Comparison of ENCODE assay signal across 21 cellular contexts in the genomic region with DNA sequence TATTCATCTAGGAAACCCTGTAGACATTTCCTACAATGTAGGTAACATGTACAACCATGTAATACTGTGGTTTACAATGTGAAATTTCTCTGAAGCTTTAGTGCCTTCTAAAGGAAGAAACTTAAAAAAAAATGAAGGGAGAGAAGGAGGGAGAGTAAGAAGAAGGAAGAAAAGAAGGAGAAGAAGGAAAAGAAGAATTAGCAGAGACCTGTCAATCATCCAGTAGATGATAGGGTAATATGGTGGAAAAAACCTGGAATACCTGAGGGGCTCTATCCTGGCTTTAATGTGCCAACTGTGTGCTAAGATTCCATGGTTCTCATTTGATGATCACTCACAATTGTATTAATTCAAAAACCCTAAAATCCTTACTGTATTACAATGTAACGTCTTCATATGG. TPM values are rescaled to one million over a fixed set of nuclear protein-coding genes. Genes with fewer than 3 reads are reported as not detected.
DNase-seq lines count a peak whose midpoint lies in the region; ATAC-seq and TF ChIP-seq lines count a peak whose summit lies in the region.
"Had no signal": no experiment of that assay in that cellular context is flagged by ENCODE, and none has a peak within 500 bp of the region (broad histone marks: within the 10 kb centered on the region; RNA-seq: fewer than 3 reads in every experiment).

No MANE protein-coding gene starts in this region.

- H3K4me2 ChIP-seq in OCI-LY1 (ENCODE audit: low read length): no peak overlapping the region

- no peak overlapping the region for H3K9ac ChIP-seq in OCI-LY1 (ENCODE audit: low read length)

- no peak overlapping the region for H2AFZ ChIP-seq in OCI-LY1 (ENCODE audit: low read length)

- intact Hi-C loops in activated T-helper 1 cell treated with anti-CD3 and anti-CD28 coated beads, Interleukin-12 subunit alpha, Interleukin-12 subunit beta, Interleukin-2, Interleukin-4 antibody, amounts not matched to agents 30 ng/mL and 10 ng/mL and 1 ng/mL, durations not matched to agents 14 hours and 24 hours and 36 hours (cut with micrococcal nuclease): no loop called here
- intact Hi-C loops in esophagus muscularis mucosa (cut with DNase I): loop anchor here (10.0 kb wide), 1 partner anchor 646 kb away; no protein-coding TSS in a partner anchor

- TF ChIP-seq EP300 in esophagus muscularis mucosa (IDR thresholded peaks at IDR 0.05): no peak

- no peak overlapping the region for H3K4me3 Mint-ChIP-seq in activated T-cell treated with anti-CD3 and anti-CD28 coated beads, Interleukin-2, amount 50 U/mL, for 24 hours
- no peak overlapping the region for H3K4me3 Mint-ChIP-seq in activated T-helper 1 cell treated with anti-CD3 and anti-CD28 coated beads, Interleukin-12 subunit alpha, Interleukin-12 subunit beta, Interleukin-2, Interleukin-4 antibody, amounts not matched to agents 30 ng/mL and 10 ng/mL and 1 ng/mL, durations not matched to agents 14 hours and 24 hours and 36 hours
- H3K4me3 Mint-ChIP-seq in stimulated activated effector memory CD8-positive, alpha-beta T cell treated with anti-CD3 and anti-CD28 coated beads, Interleukin-12 subunit alpha, Interleukin-12 subunit beta, amount 100 ng/mL, for 72 hours: no peak overlapping the region
- H3K4me3 Mint-ChIP-seq: CD14-positive monocyte had no signal

- H3K9me2 ChIP-seq in OCI-LY1 (ENCODE audit: low read depth, low read length): no peaks in the 10 kb centered on the region

- H3K4me1 Mint-ChIP-seq in activated T-cell treated with anti-CD3 and anti-CD28 coated beads, Interleukin-2, amount 50 U/mL, for 24 hours (ENCODE audit: low read depth): peaks cover 90% of the 10 kb centered on the region
- H3K4me1 Mint-ChIP-seq in activated T-helper 1 cell treated with anti-CD3 and anti-CD28 coated beads, Interleukin-12 subunit alpha, Interleukin-12 subunit beta, Interleukin-2, Interleukin-4 antibody, amounts not matched to agents 30 ng/mL and 10 ng/mL and 1 ng/mL, durations not matched to agents 14 hours and 24 hours and 36 hours (ENCODE audit: low read depth): peaks cover 85% of the 10 kb centered on the region
- peaks cover 61% of the 10 kb centered on the region for H3K4me1 Mint-ChIP-seq in stimulated activated effector memory CD8-positive, alpha-beta T cell treated with anti-CD3 and anti-CD28 coated beads, Interleukin-12 subunit alpha, Interleukin-12 subunit beta, amount 100 ng/mL, for 72 hours

- DNase-seq in activated T-cell treated with anti-CD3 and anti-CD28 coated beads, Interleukin-2, amount 50 U/mL, for 24 hours: no peak
- DNase-seq in activated T-cell treated with anti-CD3 and anti-CD28 coated beads for 4 hours (no peak), esophagus muscularis mucosa (ENCODE audit: extremely low spot score) (no peak)
- no peak for DNase-seq in activated T-helper 1 cell treated with anti-CD3 and anti-CD28 coated beads, Interleukin-12 subunit alpha, Interleukin-12 subunit beta, Interleukin-2, Interleukin-4 antibody, amounts not matched to agents 30 ng/mL and 10 ng/mL and 1 ng/mL, durations not matched to agents 14 hours and 24 hours and 36 hours (ENCODE audit: low spot score)
- DNase-seq in stimulated activated effector memory CD8-positive, alpha-beta T cell treated with anti-CD3 and anti-CD28 coated beads, Interleukin-12 subunit alpha, Interleukin-12 subunit beta, amount 100 ng/mL, for 72 hours (ENCODE audit: low spot score in 2 of 2): no peak
- DNase-seq: ACHN, AML-193, Caco-2, DMS153, NCI-H1048, NCI-H1436 treated with DMSO at 0.1 percent for 48 hours, NCI-H2029 treated with DMSO at 0.1 percent for 48 hours, NCI-H2171 treated with DMSO at 0.1 percent for 48 hours, NCI-H510A, NCI-H774, PC-3 had no signal

- no peaks in the 10 kb centered on the region for H3K27me3 ChIP-seq in OCI-LY1 (ENCODE audit: insufficient read depth, low read length)
- no peaks in the 10 kb centered on the region for H3K27me3 ChIP-seq in esophagus muscularis mucosa

- H3K9me3 ChIP-seq in OCI-LY1 (ENCODE audit: low read length) (no peaks in the 10 kb centered on the region), esophagus muscularis mucosa (no peaks in the 10 kb centered on the region)
- H3K9me3 ChIP-seq: Caco-2 had no signal

- no peak for ATAC-seq in stimulated activated effector memory CD8-positive, alpha-beta T cell treated with anti-CD3 and anti-CD28 coated beads, Interleukin-12 subunit alpha, Interleukin-12 subunit beta, amount 100 ng/mL, for 72 hours
- no peak for ATAC-seq in GM21360 (IDR thresholded peaks at IDR 0.05; ENCODE audit: unreplicated experiment)
- ATAC-seq: PC-3 had no signal

- peaks cover 24% of the 10 kb centered on the region for H3K36me3 Mint-ChIP-seq in activated T-cell treated with anti-CD3 and anti-CD28 coated beads, Interleukin-2, amount 50 U/mL, for 24 hours (ENCODE audit: low read depth)
- H3K36me3 Mint-ChIP-seq in activated T-helper 1 cell treated with anti-CD3 and anti-CD28 coated beads, Interleukin-12 subunit alpha, Interleukin-12 subunit beta, Interleukin-2, Interleukin-4 antibody, amounts not matched to agents 30 ng/mL and 10 ng/mL and 1 ng/mL, durations not matched to agents 14 hours and 24 hours and 36 hours (ENCODE audit: low read depth): peaks cover 28% of the 10 kb centered on the region
- H3K36me3 Mint-ChIP-seq in stimulated activated effector memory CD8-positive, alpha-beta T cell treated with anti-CD3 and anti-CD28 coated beads, Interleukin-12 subunit alpha, Interleukin-12 subunit beta, amount 100 ng/mL, for 72 hours: peaks cover 12% of the 10 kb centered on the region
- H3K36me3 Mint-ChIP-seq: CD14-positive monocyte had no signal

- TF ChIP-seq POLR2A in esophagus muscularis mucosa (IDR thresholded peaks at IDR 0.05; ENCODE audit: low read depth): no peak

- no peaks in the 10 kb centered on the region for H4K20me1 ChIP-seq in OCI-LY1 (ENCODE audit: insufficient read depth, low read length)

- H3K36me3 ChIP-seq in OCI-LY1 (ENCODE audit: insufficient read depth, low read length): no peaks in the 10 kb centered on the region
- no peaks in the 10 kb centered on the region for H3K36me3 ChIP-seq in esophagus muscularis mucosa

- H3K27ac Mint-ChIP-seq in activated T-cell treated with anti-CD3 and anti-CD28 coated beads, Interleukin-2, amount 50 U/mL, for 24 hours: peak overlapping the region; percentile 84
- H3K27ac Mint-ChIP-seq in activated T-helper 1 cell treated with anti-CD3 and anti-CD28 coated beads, Interleukin-12 subunit alpha, Interleukin-12 subunit beta, Interleukin-2, Interleukin-4 antibody, amounts not matched to agents 30 ng/mL and 10 ng/mL and 1 ng/mL, durations not matched to agents 14 hours and 24 hours and 36 hours: peak overlapping the region; percentile 9
- H3K27ac Mint-ChIP-seq in stimulated activated effector memory CD8-positive, alpha-beta T cell treated with anti-CD3 and anti-CD28 coated beads, Interleukin-12 subunit alpha, Interleukin-12 subunit beta, amount 100 ng/mL, for 72 hours: peak overlapping the region; percentile 7
- H3K27ac Mint-ChIP-seq: CD14-positive monocyte had no signal

- peak overlapping the region; percentile 21 for H3K27ac ChIP-seq in OCI-LY1 (ENCODE audit: low read depth, low read length, poor library complexity, severe bottlenecking)
- no peak overlapping the region for H3K27ac ChIP-seq in esophagus muscularis mucosa (replicated peaks in 1 of 4)
- H3K27ac ChIP-seq: RWPE1 had no signal

- H3K4me1 ChIP-seq in OCI-LY1 (ENCODE audit: insufficient read depth, low read length, severe bottlenecking) (peaks cover 71% of the 10 kb centered on the region), esophagus muscularis mucosa (peaks cover 6 to 33% (median 29%) of the 10 kb centered on the region in 4 donors)
- H3K4me1 ChIP-seq: Caco-2 had no signal

- TF ChIP-seq CTCF in OCI-LY1 (IDR thresholded peaks at IDR 0.05; ENCODE audit: low read length) (no peak), esophagus muscularis mucosa (IDR thresholded peaks at IDR 0.05) (no peak)

- H3F3A ChIP-seq in OCI-LY1 (ENCODE audit: insufficient read depth, low read length): peaks cover 5% of the 10 kb centered on the region; the same call in 1 of the 2 replicates

- no peaks in the 10 kb centered on the region for H3K27me3 Mint-ChIP-seq in activated T-cell treated with anti-CD3 and anti-CD28 coated beads, Interleukin-2, amount 50 U/mL, for 24 hours
- H3K27me3 Mint-ChIP-seq in activated T-helper 1 cell treated with anti-CD3 and anti-CD28 coated beads, Interleukin-12 subunit alpha, Interleukin-12 subunit beta, Interleukin-2, Interleukin-4 antibody, amounts not matched to agents 30 ng/mL and 10 ng/mL and 1 ng/mL, durations not matched to agents 14 hours and 24 hours and 36 hours (ENCODE audit: insufficient read depth): no peaks in the 10 kb centered on the region

- H3K4me3 ChIP-seq in OCI-LY1 (ENCODE audit: low read depth, low read length, poor library complexity, severe bottlenecking) (no peak overlapping the region), esophagus muscularis mucosa (no peak overlapping the region)

- H3K79me2 ChIP-seq in OCI-LY1 (ENCODE audit: insufficient read depth, low read length): peaks cover 8% of the 10 kb centered on the region

- WGBS in esophagus muscularis mucosa: 96% methylated on average over 1 of the region's 1 CpG

- peaks cover 7% of the 10 kb centered on the region for H3K9me3 Mint-ChIP-seq in activated T-cell treated with anti-CD3 and anti-CD28 coated beads, Interleukin-2, amount 50 U/mL, for 24 hours
- peaks cover 9% of the 10 kb centered on the region for H3K9me3 Mint-ChIP-seq in activated T-helper 1 cell treated with anti-CD3 and anti-CD28 coated beads, Interleukin-12 subunit alpha, Interleukin-12 subunit beta, Interleukin-2, Interleukin-4 antibody, amounts not matched to agents 30 ng/mL and 10 ng/mL and 1 ng/mL, durations not matched to agents 14 hours and 24 hours and 36 hours
- no peaks in the 10 kb centered on the region for H3K9me3 Mint-ChIP-seq in stimulated activated effector memory CD8-positive, alpha-beta T cell treated with anti-CD3 and anti-CD28 coated beads, Interleukin-12 subunit alpha, Interleukin-12 subunit beta, amount 100 ng/mL, for 72 hours

RNA-seq across cellular contexts. Expression of gene LRRN3, which starts 2.6 kb away (rescaled TPM):
- 57.3 and 61.5 TPM in 2 replicates for total RNA-seq in activated T-helper 1 cell treated with anti-CD3 and anti-CD28 coated beads, Interleukin-12 subunit alpha, Interleukin-12 subunit beta, Interleukin-2, Interleukin-4 antibody, amounts not matched to agents 30 ng/mL and 10 ng/mL and 1 ng/mL, durations not matched to agents 14 hours and 24 hours and 36 hours
- total RNA-seq in esophagus muscularis mucosa: 1 to 10 TPM in 1 of 4 donors, under 1 TPM in 3; 0.39 to 1.3 (median 0.61) TPM
- total RNA-seq: MCF 10A, PC-3 had no signal

Comparison
In these comparisons a context has a peak if more than half of its experiments do, and no peak if none do; other contexts are left out.
1. H3K27ac Mint-ChIP-seq: peak in every context shown above with its lines; median percentile 84 in activated T-cell treated with anti-CD3 and anti-CD28 coated beads, Interleukin-2, amount 50 U/mL, for 24 hours; 9 in activated T-helper 1 cell treated with anti-CD3 and anti-CD28 coated beads, Interleukin-12 subunit alpha, Interleukin-12 subunit beta, Interleukin-2, Interleukin-4 antibody, amounts not matched to agents 30 ng/mL and 10 ng/mL and 1 ng/mL, durations not matched to agents 14 hours and 24 hours and 36 hours; 7 in stimulated activated effector memory CD8-positive, alpha-beta T cell treated with anti-CD3 and anti-CD28 coated beads, Interleukin-12 subunit alpha, Interleukin-12 subunit beta, amount 100 ng/mL, for 72 hours.
2. RNA of gene LRRN3, which starts 2.6 kb away (total RNA-seq): 57.3 to 61.5 TPM in activated T-helper 1 cell treated with anti-CD3 and anti-CD28 coated beads, Interleukin-12 subunit alpha, Interleukin-12 subunit beta, Interleukin-2, Interleukin-4 antibody, amounts not matched to agents 30 ng/mL and 10 ng/mL and 1 ng/mL, durations not matched to agents 14 hours and 24 hours and 36 hours; 0.39 to 1.3 TPM in esophagus muscularis mucosa; every median in the first group is over 10 times any median in the second.